26 cellular contexts compared by ENCODE assay signal in genomic region chr4:41452484-41453225, GRCh38.
A peak's percentile ranks its signal among the peaks of the same experiment; 100 is the strongest.
DNase-seq lines count a peak whose midpoint lies in the region; ATAC-seq and TF ChIP-seq lines count a peak whose summit lies in the region.
"Had no signal": no experiment of that assay in that cellular context is flagged by ENCODE, and none has a peak within 500 bp of the region (broad histone marks: within the 10 kb centered on the region; RNA-seq: fewer than 3 reads in every experiment).

No MANE protein-coding gene starts in this region.

- no peaks in the 10 kb centered on the region for H3K27me3 ChIP-seq in lung (ENCODE audit: control insufficient read depth, insufficient read depth)
- H3K27me3 ChIP-seq in ovary, result no peaks in the 10 kb centered on the region
- H3K27me3 ChIP-seq in BE2C, result no peaks in the 10 kb centered on the region
- H3K27me3 ChIP-seq: breast epithelium, gastrocnemius medialis, tibial nerve had no signal

- peaks cover 3 to 11% of the 10 kb centered on the region in 2 donors for H3K4me1 ChIP-seq in lung (ENCODE audit: control insufficient read depth in 2 of 2, insufficient read depth in 2 of 2, low read length in 2 of 2)
- H3K4me1 ChIP-seq in ovary (ENCODE audit: insufficient read depth), result peaks cover 12% of the 10 kb centered on the region
- H3K4me1 ChIP-seq in BE2C, result peaks cover 35% of the 10 kb centered on the region
- H3K4me1 ChIP-seq: breast epithelium had no signal

- no peak overlapping the region for H3K27ac ChIP-seq in lung (ENCODE audit: low read depth in 1 of 2, low read length in 1 of 2)
- no peak overlapping the region for H3K27ac ChIP-seq in ovary
- H3K27ac ChIP-seq: breast epithelium, gastrocnemius medialis, tibial nerve, WERI-Rb-1 had no signal

- H3K9me3 ChIP-seq in lung (ENCODE audit: control insufficient read depth in 2 of 2, insufficient read depth in 1 of 2, low read length in 1 of 2), result no peaks in the 10 kb centered on the region
- H3K9me3 ChIP-seq in ovary, result no peaks in the 10 kb centered on the region
- no peaks in the 10 kb centered on the region for H3K9me3 ChIP-seq in BE2C
- H3K9me3 ChIP-seq: breast epithelium, gastrocnemius medialis, tibial nerve had no signal

- H3K4me3 ChIP-seq in lung, result no peak overlapping the region
- H3K4me3 ChIP-seq in ovary, result no peak overlapping the region
- H3K4me3 ChIP-seq in BE2C (ENCODE audit: low read depth, low read length), result no peak overlapping the region
- H3K4me3 ChIP-seq: breast epithelium, gastrocnemius medialis, tibial nerve had no signal

- TF ChIP-seq POLR2A in ovary (IDR thresholded peaks at IDR 0.05), result no peak

- WGBS in lung, 2 donors, result 68 to 70% methylated on average over 6 of the region's 6 CpGs
- 87 to 93% (median 93%) methylated on average over 6 of the region's 6 CpGs for WGBS in ovary, 3 donors

- no peak for TF ChIP-seq CTCF in lung (IDR thresholded peaks at IDR 0.05; ENCODE audit: control extremely low read depth, extremely low read depth)
- no peak for TF ChIP-seq CTCF in ovary (IDR thresholded peaks at IDR 0.05)
- no peak for TF ChIP-seq CTCF in BE2C (IDR thresholded peaks at IDR 0.05; ENCODE audit: low read depth, low read length)

- TF ChIP-seq EP300 in ovary (IDR thresholded peaks at IDR 0.05), result no peak

- no peaks in the 10 kb centered on the region for H3K36me3 ChIP-seq in lung (ENCODE audit: control insufficient read depth in 2 of 2, insufficient read depth in 2 of 2, low read length in 2 of 2)
- H3K36me3 ChIP-seq in ovary, result no peaks in the 10 kb centered on the region
- H3K36me3 ChIP-seq in BE2C, result no peaks in the 10 kb centered on the region
- H3K36me3 ChIP-seq: breast epithelium, gastrocnemius medialis, tibial nerve, WERI-Rb-1 had no signal

- peak; percentile 77 for DNase-seq in DMS153 (lab: John Stamatoyannopoulos, UW)
- DNase-seq in NCI-H1092 treated with DMSO at 0.1 percent for 48 hours (lab: John Stamatoyannopoulos, UW), result peak; percentile 68
- DNase-seq in NCI-H748 treated with DMSO at 0.1 percent for 48 hours (lab: John Stamatoyannopoulos, UW), result peak; percentile 80
- no peak for DNase-seq in lung (ENCODE audit: low spot score)
- no peak for DNase-seq in Right ventricle myocardium superior
- DNase-seq in ovary, result no peak
- DNase-seq in BE2C, result no peak
- no peak for DNase-seq in central memory CD4-positive, alpha-beta T cell
- DNase-seq: activated CD4-positive, alpha-beta T cell treated with anti-CD3 and anti-CD28 coated beads for 4 hours; activated CD8-positive, alpha-beta memory T cell treated with anti-CD3 and anti-CD28 coated beads for 24 hours; activated effector memory CD4-positive, alpha-beta T cell treated with anti-CD3 and anti-CD28 coated beads, Interleukin-2, amount 50 U/mL, for 16 hours; activated naive CD8-positive, alpha-beta T cell treated with anti-CD3 and anti-CD28 coated beads for 36 hours; activated T-cell treated with anti-CD3 and anti-CD28 coated beads, Interleukin-2, amount 50 U/mL, for 1 hour; anterior cingulate cortex; EL; gastrocnemius medialis; kidney glomerular epithelial cell; NCI-H1105; NCI-H2107; NCI-H524 treated with DMSO at 0.1 percent for 48 hours; stimulated activated CD4-positive, alpha-beta T cell treated with anti-CD3 and anti-CD28 coated beads, Interleukin-4, amount 100 ng/mL, for 4 hours; T1000; WERI-Rb-1 had no signal

- intact Hi-C loops in Right ventricle myocardium superior (cut with DNase I), result no loop called here
- intact Hi-C loops in ovary (cut with DNase I), result no loop called here

- peak; percentile 51 for ATAC-seq in lung (ENCODE audit: insufficient read depth, low FRiP score)
- ATAC-seq in Right ventricle myocardium superior (ENCODE audit: poor library complexity), result no peak
- ATAC-seq: natural killer cell treated with Interleukin-12 subunit alpha and Interleukin-12 subunit beta and Interleukin-15 and Interleukin-18, amount 100 ng/mL, for 72 hours had no signal

Comparison
In these comparisons a context has a peak if more than half of its experiments do, and no peak if none do; other contexts are left out.
1. DNase-seq: peak in DMS153 (single experiment), NCI-H1092 treated with DMSO at 0.1 percent for 48 hours (single experiment) and NCI-H748 treated with DMSO at 0.1 percent for 48 hours (single experiment); none in lung (single experiment), Right ventricle myocardium superior (single experiment), ovary (0 of 5), BE2C (single experiment) and central memory CD4-positive, alpha-beta T cell (single experiment).